In genomic region chr2:12715258-12715865, GRCh38 we compare ENCODE assay signal across 1 cellular context.
TF ChIP-seq lines count a peak whose summit lies in the region.

No MANE protein-coding gene starts in this region.

TF ChIP-seq in GM12878, 131 proteins besides CTCF, POLR2A, EP300 and RAD21 (continued from another document):
- TF ChIP-seq, protein P1, sequence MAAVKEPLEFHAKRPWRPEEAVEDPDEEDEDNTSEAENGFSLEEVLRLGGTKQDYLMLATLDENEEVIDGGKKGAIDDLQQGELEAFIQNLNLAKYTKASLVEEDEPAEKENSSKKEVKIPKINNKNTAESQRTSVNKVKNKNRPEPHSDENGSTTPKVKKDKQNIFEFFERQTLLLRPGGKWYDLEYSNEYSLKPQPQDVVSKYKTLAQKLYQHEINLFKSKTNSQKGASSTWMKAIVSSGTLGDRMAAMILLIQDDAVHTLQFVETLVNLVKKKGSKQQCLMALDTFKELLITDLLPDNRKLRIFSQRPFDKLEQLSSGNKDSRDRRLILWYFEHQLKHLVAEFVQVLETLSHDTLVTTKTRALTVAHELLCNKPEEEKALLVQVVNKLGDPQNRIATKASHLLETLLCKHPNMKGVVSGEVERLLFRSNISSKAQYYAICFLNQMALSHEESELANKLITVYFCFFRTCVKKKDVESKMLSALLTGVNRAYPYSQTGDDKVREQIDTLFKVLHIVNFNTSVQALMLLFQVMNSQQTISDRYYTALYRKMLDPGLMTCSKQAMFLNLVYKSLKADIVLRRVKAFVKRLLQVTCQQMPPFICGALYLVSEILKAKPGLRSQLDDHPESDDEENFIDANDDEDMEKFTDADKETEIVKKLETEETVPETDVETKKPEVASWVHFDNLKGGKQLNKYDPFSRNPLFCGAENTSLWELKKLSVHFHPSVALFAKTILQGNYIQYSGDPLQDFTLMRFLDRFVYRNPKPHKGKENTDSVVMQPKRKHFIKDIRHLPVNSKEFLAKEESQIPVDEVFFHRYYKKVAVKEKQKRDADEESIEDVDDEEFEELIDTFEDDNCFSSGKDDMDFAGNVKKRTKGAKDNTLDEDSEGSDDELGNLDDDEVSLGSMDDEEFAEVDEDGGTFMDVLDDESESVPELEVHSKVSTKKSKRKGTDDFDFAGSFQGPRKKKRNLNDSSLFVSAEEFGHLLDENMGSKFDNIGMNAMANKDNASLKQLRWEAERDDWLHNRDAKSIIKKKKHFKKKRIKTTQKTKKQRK (IDR thresholded peaks at IDR 0.05; ENCODE audit: low read depth, low read length) = no peak
- TF ChIP-seq JUNB (IDR thresholded peaks at IDR 0.05) (no peak), CEBPB (IDR thresholded peaks at IDR 0.05; ENCODE audit: borderline replicate concordance in 1 of 2, low read depth in 2 of 2, low read length in 2 of 2) (no peak), DPF2 (IDR thresholded peaks at IDR 0.05) (no peak), CHD1 (IDR thresholded peaks at IDR 0.05; ENCODE audit: low read depth, low read length) (no peak), SMC3 (IDR thresholded peaks at IDR 0.05; ENCODE audit: borderline replicate concordance, low read length) (no peak), ZNF384 (IDR thresholded peaks at IDR 0.05; ENCODE audit: borderline replicate concordance, low read depth, low read length) (no peak), BMI1 (IDR thresholded peaks at IDR 0.05; ENCODE audit: borderline replicate concordance) (no peak)
